Comparison of ENCODE assay signal across 17 cellular contexts in the genomic region with DNA sequence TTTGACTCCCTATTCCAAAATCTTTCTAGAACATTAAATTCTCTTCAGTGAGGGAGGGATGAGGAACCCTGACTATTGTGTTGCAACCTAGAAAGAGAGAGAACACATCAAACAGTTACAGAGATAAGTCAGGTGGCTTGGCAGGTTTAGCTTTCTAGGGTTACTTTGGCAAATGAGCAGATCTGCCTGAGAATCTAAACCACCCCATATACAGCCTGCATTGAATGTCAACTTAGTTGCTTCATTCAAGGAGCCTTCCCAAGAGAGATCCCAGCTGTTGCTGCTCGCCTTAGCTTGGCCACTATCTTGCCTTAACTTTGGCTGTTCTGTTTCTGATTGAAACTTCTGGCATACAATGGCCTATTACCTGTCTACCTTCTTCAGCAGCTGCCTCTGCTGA.
DNase-seq lines count a peak whose midpoint lies in the region; ATAC-seq and TF ChIP-seq lines count a peak whose summit lies in the region.
"Had no signal": no experiment of that assay in that cellular context is flagged by ENCODE, and none has a peak within 500 bp of the region (broad histone marks: within the 10 kb centered on the region; RNA-seq: fewer than 3 reads in every experiment).

No MANE protein-coding gene starts in this region.

- DNase-seq in left cardiac atrium (no peak), cardiac septum (ENCODE audit: low spot score) (no peak), amniotic epithelial cell (ENCODE audit: low read depth) (peak; percentile 51), left kidney (ENCODE audit: low read depth, low spot score) (peak; percentile 73), vagina (ENCODE audit: extremely low spot score in 2 of 2) (no peak), activated T-cell treated with anti-CD3 and anti-CD28 coated beads for 4 hours (no peak), NCI-H2029 treated with DMSO at 0.1 percent for 48 hours (lab: John Stamatoyannopoulos, UW) (no peak)
- DNase-seq: COR-L47, DMS79, NCI-H1436, NCI-H2081, NCI-H2227 treated with DMSO at 0.1 percent for 48 hours, SIG-M5 had no signal

- no peaks in the 10 kb centered on the region for H3K27me3 ChIP-seq in vagina

- H3K4me3 ChIP-seq in vagina, result no peak overlapping the region
- H3K4me3 ChIP-seq: A549 had no signal

- TF ChIP-seq POLR2A in vagina (IDR thresholded peaks at IDR 0.05), result no peak

- ATAC-seq in left cardiac atrium (peak; percentile 27 to 41), GM18858 (IDR thresholded peaks at IDR 0.05; ENCODE audit: unreplicated experiment) (no peak)
- ATAC-seq: A549, Panc1 had no signal

- peaks cover 4% of the 10 kb centered on the region for H3K4me1 ChIP-seq in vagina

- TF ChIP-seq CTCF in vagina (IDR thresholded peaks at IDR 0.05), result no peak

- no peaks in the 10 kb centered on the region for H3K36me3 ChIP-seq in vagina

- peak overlapping the region; percentile 33 for H3K27ac ChIP-seq in vagina
- H3K27ac ChIP-seq: HL-60 had no signal

- H3K9me3 ChIP-seq in vagina, result no peaks in the 10 kb centered on the region

- intact Hi-C loops in left cardiac atrium (cut with DNase I) (no loop called here), cardiac septum (cut with DNase I) (no loop called here), vagina (cut with DNase I) (no loop called here)

Comparison
In these comparisons a context has a peak if more than half of its experiments do, and no peak if none do; other contexts are left out.
1. DNase-seq: peak in amniotic epithelial cell (single experiment) and left kidney (single experiment); none in left cardiac atrium (single experiment), cardiac septum (single experiment), vagina (0 of 2), activated T-cell treated with anti-CD3 and anti-CD28 coated beads for 4 hours (single experiment) and NCI-H2029 treated with DMSO at 0.1 percent for 48 hours (single experiment).